16 cellular contexts compared by ENCODE assay signal in the genomic region with DNA sequence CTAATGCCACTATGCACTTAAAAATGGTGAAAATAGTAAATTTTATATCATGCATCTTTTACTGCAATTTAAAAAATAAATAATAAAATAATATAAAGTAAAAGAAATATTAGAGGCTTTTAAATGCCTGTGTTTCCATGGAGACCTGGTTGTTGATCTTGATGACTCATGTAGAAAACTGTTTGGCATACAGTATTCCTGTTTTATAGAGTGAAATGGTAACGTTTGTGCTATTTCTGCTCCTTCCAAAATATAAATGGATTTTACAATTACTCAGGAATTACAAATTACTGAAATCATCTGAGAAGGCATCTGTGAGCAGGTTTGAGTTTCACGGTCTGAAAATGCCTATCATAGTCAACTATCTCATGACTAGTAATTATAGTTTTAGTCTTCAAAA.
DNase-seq lines count a peak whose midpoint lies in the region; ATAC-seq, FAIRE-seq and TF ChIP-seq lines count a peak whose summit lies in the region.
"Had no signal": no experiment of that assay in that cellular context is flagged by ENCODE, and none has a peak within 500 bp of the region (broad histone marks: within the 10 kb centered on the region; RNA-seq: fewer than 3 reads in every experiment).

No MANE protein-coding gene starts in this region.

- H3K27ac ChIP-seq in esophagus squamous epithelium, result no peak overlapping the region
- H3K27ac ChIP-seq: colonic mucosa, left lung had no signal

- H3K9me3 ChIP-seq in esophagus squamous epithelium, result no peaks in the 10 kb centered on the region
- H3K9me3 ChIP-seq: colonic mucosa had no signal

- no peak for FAIRE-seq in H54 (lab: Jason Lieb, UNC)

- peak; percentile 18 for DNase-seq in H54 (ENCODE audit: insufficient read length, low spot score)
- DNase-seq in amniotic stem cell (lab: John Stamatoyannopoulos, UW), result peak; percentile 38
- peak; percentile 37 for DNase-seq in fibroblast of villous mesenchyme (ENCODE audit: low read depth)
- peak; percentile 35 for DNase-seq in retinal pigment epithelial cell (ENCODE audit: low read depth)
- DNase-seq in esophagus squamous epithelium (lab: John Stamatoyannopoulos, UW), result no peak
- DNase-seq in Ammon's horn (ENCODE audit: low spot score), result no peak
- no peak for DNase-seq in activated T-cell treated with anti-CD3 and anti-CD28 coated beads, Interleukin-2, amount 50 U/mL, for 48 hours
- DNase-seq: activated CD8-positive, alpha-beta memory T cell treated with anti-CD3 and anti-CD28 coated beads, Interleukin-2, amount 50 U/mL, for 4 hours; Calu3; colonic mucosa; glutamatergic neuron; left lung; NCI-H2171 treated with DMSO at 0.1 percent for 48 hours; substantia nigra had no signal

- H3K27me3 ChIP-seq in esophagus squamous epithelium, result no peaks in the 10 kb centered on the region
- H3K27me3 ChIP-seq: colonic mucosa, left lung had no signal

- H3K4me3 ChIP-seq in fibroblast of villous mesenchyme (ENCODE audit: low read depth, low read length) (no peak overlapping the region), retinal pigment epithelial cell (ENCODE audit: low read length) (no peak overlapping the region), esophagus squamous epithelium (no peak overlapping the region)
- H3K4me3 ChIP-seq: colonic mucosa, left lung had no signal

- no peaks in the 10 kb centered on the region for H3K36me3 ChIP-seq in esophagus squamous epithelium
- H3K36me3 ChIP-seq: colonic mucosa, left lung had no signal

- 6 to 17% methylated on average over 2 of the region's 2 CpGs for WGBS in esophagus squamous epithelium, 2 donors

- H3K4me1 ChIP-seq in esophagus squamous epithelium, result no peaks in the 10 kb centered on the region
- H3K4me1 ChIP-seq: colonic mucosa, left lung had no signal

- TF ChIP-seq CTCF in fibroblast of villous mesenchyme (IDR thresholded peaks at IDR 0.05; ENCODE audit: insufficient read depth, low read depth, low read length) (no peak), retinal pigment epithelial cell (conservative IDR thresholded peaks at IDR 0.05; ENCODE audit: low read depth, low read length) (no peak), esophagus squamous epithelium (IDR thresholded peaks at IDR 0.05) (no peak)

- intact Hi-C loops in esophagus squamous epithelium (cut with DNase I), result no loop called here

- TF ChIP-seq POLR2A in H54 (IDR thresholded peaks at IDR 0.05; ENCODE audit: low read depth, low read length) (no peak), esophagus squamous epithelium (IDR thresholded peaks at IDR 0.05) (no peak)

- no peak for ATAC-seq in GM21447 (IDR thresholded peaks at IDR 0.05; ENCODE audit: unreplicated experiment)
- ATAC-seq: activated naive CD4-positive, alpha-beta T cell treated with anti-CD3 and anti-CD28 coated beads, Interleukin-2, amount 50 U/mL, for 72 hours; left lung had no signal

Comparison
In these comparisons a context has a peak if more than half of its experiments do, and no peak if none do; other contexts are left out.
1. DNase-seq: peak in H54 (single experiment), amniotic stem cell (single experiment), fibroblast of villous mesenchyme (single experiment) and retinal pigment epithelial cell (single experiment); none in esophagus squamous epithelium (single experiment), Ammon's horn (single experiment) and activated T-cell treated with anti-CD3 and anti-CD28 coated beads, Interleukin-2, amount 50 U/mL, for 48 hours (0 of 2).